ENCODE assay signal across 23 cellular contexts in genomic region chr3:105187340-105187739, GRCh38.
A peak's percentile ranks its signal among the peaks of the same experiment; 100 is the strongest.
DNase-seq lines count a peak whose midpoint lies in the region; ATAC-seq, FAIRE-seq and TF ChIP-seq lines count a peak whose summit lies in the region.
"Had no signal": no experiment of that assay in that cellular context is flagged by ENCODE, and none has a peak within 500 bp of the region (broad histone marks: within the 10 kb centered on the region; RNA-seq: fewer than 3 reads in every experiment).

No MANE protein-coding gene starts in this region.

- CTCF ChIA-PET in IMR-90 (lab: Yijun Ruan, JAX) = no interaction called here
- CTCF ChIA-PET in GM12878 (lab: Yijun Ruan, JAX) = no interaction called here

- no peak overlapping the region for H3K27ac ChIP-seq in IMR-90 (ENCODE audit: insufficient read depth, low read length)
- no peak overlapping the region for H3K27ac ChIP-seq in GM12878 (ENCODE audit: control insufficient read depth, insufficient read depth)
- H3K27ac ChIP-seq: SK-N-MC had no signal

- H4K91ac ChIP-seq in IMR-90 (ENCODE audit: insufficient read depth, low read depth, low read length) = no peak overlapping the region

- H2AK9ac ChIP-seq in IMR-90 (replicated peaks; ENCODE audit: low read depth, low read length, poor library complexity) = no peak overlapping the region

- H3K4me2 ChIP-seq in IMR-90 (ENCODE audit: low read depth, low read length) (no peak overlapping the region), GM12878 (ENCODE audit: control insufficient read depth, insufficient read depth) (no peak overlapping the region)
- H3K4me2 ChIP-seq: GM23338 had no signal

- no peak overlapping the region for H3K56ac ChIP-seq in IMR-90 (ENCODE audit: extremely low read depth, insufficient read depth, low read length)

- no peak for TF ChIP-seq CTCF in IMR-90 (conservative IDR thresholded peaks at IDR 0.05; ENCODE audit: low read depth, low read length)
- no peak for TF ChIP-seq CTCF in GM12878 (IDR thresholded peaks at IDR 0.05 in 2 of 3, conservative IDR thresholded peaks at IDR 0.05 in 1 of 3; ENCODE audit: control insufficient read depth in 2 of 3, extremely low read depth in 1 of 3, insufficient read depth in 1 of 3, low read depth in 3 of 3, low read length in 3 of 3)
- no peak for TF ChIP-seq CTCF in lower leg skin (IDR thresholded peaks at IDR 0.05)

- no TSS peak for BruUV-seq in IMR-90 (replicated peaks; lab: Mats Ljungman, UMichigan)
- no TSS peak for BruUV-seq in GM12878 (replicated peaks; lab: Mats Ljungman, UMichigan)

- H3K9me3 ChIP-seq in IMR-90 (ENCODE audit: control insufficient read depth, insufficient read depth, low read length) (no peaks in the 10 kb centered on the region), GM12878 (replicated peaks; ENCODE audit: control insufficient read depth, insufficient read depth, low read length) (no peaks in the 10 kb centered on the region)

- H2BK20ac ChIP-seq in IMR-90 (ENCODE audit: low read depth, low read length) = no peak overlapping the region

- no peak for TF ChIP-seq POLR2A in IMR-90 (IDR thresholded peaks at IDR 0.05; ENCODE audit: low read depth, low read length)
- TF ChIP-seq POLR2A in GM12878 (IDR thresholded peaks at IDR 0.05; ENCODE audit: low read depth, low read length) = no peak
- TF ChIP-seq POLR2A in lower leg skin (IDR thresholded peaks at IDR 0.05) = no peak

- H3K79me2 ChIP-seq in GM12878 (ENCODE audit: control insufficient read depth, insufficient read depth, low read length) = no peaks in the 10 kb centered on the region

- TF ChIP-seq RAD21 in IMR-90 (IDR thresholded peaks at IDR 0.05; ENCODE audit: low read length) (no peak), GM12878 (IDR thresholded peaks at IDR 0.05; ENCODE audit: insufficient read depth, low read depth, low read length) (no peak)

- no peak for TF ChIP-seq EP300 in GM12878 (IDR thresholded peaks at IDR 0.05; ENCODE audit: borderline replicate concordance in 1 of 2, control insufficient read depth in 1 of 2, low read depth in 2 of 2, low read length in 2 of 2)

- no peak overlapping the region for H3K4ac ChIP-seq in IMR-90 (ENCODE audit: low read depth, low read length)

- DNase-seq in EL (peak; percentile 33), IMR-90 (peak; percentile 28), GM12878 (ENCODE audit: low read depth, low spot score) (no peak), iris pigment epithelial cell (ENCODE audit: low read depth) (peak; percentile 42), lower leg skin (ENCODE audit: low spot score in 2 of 2) (no peak), GM19239 (ENCODE audit: insufficient read length, low spot score) (no peak), midbrain (lab: John Stamatoyannopoulos, UW) (no peak)
- DNase-seq: Calu3; DND-41; H9; HFFc6; Karpas-422; MM.1S; NCI-H2029; NCI-H446; NCI-H524 treated with DMSO at 0.1 percent for 48 hours; NCI-H82; NK-92 treated with Interleukin-12 subunit alpha and Interleukin-12 subunit beta, amount 100 ng/mL, for 24 hours; SIG-M5 had no signal

- no peaks in the 10 kb centered on the region for H3K9me1 ChIP-seq in IMR-90 (ENCODE audit: insufficient read depth, low read length)

- no peak overlapping the region for H2AK5ac ChIP-seq in IMR-90 (ENCODE audit: low read depth, low read length)

- no peaks in the 10 kb centered on the region for H4K20me1 ChIP-seq in IMR-90 (ENCODE audit: insufficient read depth, low read length)
- no peaks in the 10 kb centered on the region for H4K20me1 ChIP-seq in GM12878 (ENCODE audit: control insufficient read depth, insufficient read depth)

- peak; percentile 41 for FAIRE-seq in GM12878 (lab: Jason Lieb, UNC)
- FAIRE-seq in GM19239 (lab: Jason Lieb, UNC) = no peak
- FAIRE-seq: G401.6 had no signal

- H3K27me3 ChIP-seq in IMR-90 (ENCODE audit: control insufficient read depth, insufficient read depth, low read length) = no peaks in the 10 kb centered on the region
- no peaks in the 10 kb centered on the region for H3K27me3 ChIP-seq in GM12878 (replicated peaks in 1 of 2; ENCODE audit: control insufficient read depth in 2 of 2, insufficient read depth in 2 of 2, low read length in 1 of 2)

- H4K8ac ChIP-seq in IMR-90 (ENCODE audit: low read depth in 2 of 2, low read length in 2 of 2) = no peak overlapping the region

- no peak for ATAC-seq in IMR-90 (ENCODE audit: low read depth)
- ATAC-seq in GM12878 = no peak
- ATAC-seq: GM23338, Panc1 had no signal

- no peak overlapping the region for H4K5ac ChIP-seq in IMR-90 (ENCODE audit: low read depth, low read length)

- RAD21 ChIA-PET in GM12878 (lab: Charles Lee; ENCODE audit: unreplicated experiment) = no interaction called here

- intact Hi-C loops in IMR-90 (cut with micrococcal nuclease) (no loop called here), GM12878 (cut with micrococcal nuclease; ENCODE audit: unreplicated experiment) (no loop called here), lower leg skin (cut with DNase I; ENCODE audit: low total_unique reads) (no loop called here)

- dilution Hi-C loops in IMR-90 (cut with HindIII; ENCODE audit: low sequenced_read_pairs, unreplicated experiment) = no loop called here

- POLR2A ChIA-PET in IMR-90 (lab: Charles Lee; ENCODE audit: unreplicated experiment) (no interaction called here), GM12878 (lab: Charles Lee) (no interaction called here)

- no peak overlapping the region for H3K9ac ChIP-seq in IMR-90 (ENCODE audit: low read depth, low read length)
- H3K9ac ChIP-seq in GM12878 (ENCODE audit: control insufficient read depth, insufficient read depth, low read length) = no peak overlapping the region

- H2AFZ ChIP-seq in IMR-90 (replicated peaks; ENCODE audit: low read length, poor library complexity) (no peak overlapping the region), GM12878 (ENCODE audit: control insufficient read depth, low read depth, low read length) (no peak overlapping the region)
- H2AFZ ChIP-seq: GM23338 had no signal

- no peak overlapping the region for H2BK120ac ChIP-seq in IMR-90 (ENCODE audit: low read depth, low read length)

- H3K23ac ChIP-seq in IMR-90 (ENCODE audit: low read depth, low read length) = no peak overlapping the region

- H3K4me1 ChIP-seq in IMR-90 (ENCODE audit: control insufficient read depth, insufficient read depth, low read length) (no peaks in the 10 kb centered on the region), GM12878 (ENCODE audit: control insufficient read depth, insufficient read depth, low read length) (no peaks in the 10 kb centered on the region)

- WGBS in IMR-90 (ENCODE audit: extremely low coverage in 2 of 2, insufficient read length in 1 of 2), 2 experiments = no CpG with 5 or more reads among the region's 1 CpG
- 0% methylated on average over 1 of the region's 1 CpG for WGBS in GM12878 (ENCODE audit: insufficient coverage, insufficient replicate concordance, low lambda C conversion rate, missing lambda C conversion rate)
- 93 to 94% methylated on average over 1 of the region's 1 CpG for WGBS in lower leg skin, 2 donors

- in situ Hi-C loops in IMR-90 (cut with MboI; ENCODE audit: low sequenced_read_pairs) (no loop called here), GM12878 (cut with MboI) (no loop called here)

- SMC1A ChIA-PET in GM12878 (lab: Charles Lee; ENCODE audit: uncharacterized antibody, unreplicated experiment) = no interaction called here

- H3K14ac ChIP-seq in IMR-90 (replicated peaks; ENCODE audit: low read depth, low read length) = no peak overlapping the region

- H2BK5ac ChIP-seq in IMR-90 (ENCODE audit: low read depth, low read length, poor library complexity, severe bottlenecking) = no peak overlapping the region

- no peaks in the 10 kb centered on the region for H3K79me1 ChIP-seq in IMR-90 (ENCODE audit: low read depth in 1 of 2, low read length in 2 of 2)

- H3K36me3 ChIP-seq in IMR-90 (ENCODE audit: control insufficient read depth, insufficient read depth, low read length) (no peaks in the 10 kb centered on the region), GM12878 (ENCODE audit: control insufficient read depth in 2 of 2, insufficient read depth in 2 of 2, low read length in 1 of 2) (no peaks in the 10 kb centered on the region)

- no peak overlapping the region for H3K4me3 ChIP-seq in IMR-90 (ENCODE audit: insufficient read depth, low read depth, low read length)
- H3K4me3 ChIP-seq in GM12878 = no peak overlapping the region
- H3K4me3 ChIP-seq in lower leg skin (ENCODE audit: low read depth, poor library complexity, severe bottlenecking) = no peak overlapping the region
- H3K4me3 ChIP-seq: GM23338, SK-N-MC had no signal

- no peak overlapping the region for H3K18ac ChIP-seq in IMR-90 (ENCODE audit: low read depth, low read length)

- no peak overlapping the region for H2BK15ac ChIP-seq in IMR-90 (ENCODE audit: low read depth, low read length)

TF ChIP-seq in IMR-90, 13 proteins besides CTCF, POLR2A, EP300 and RAD21 (continues in another document):
- TF ChIP-seq USF2 (IDR thresholded peaks at IDR 0.05; ENCODE audit: low read depth, low read length) (no peak), BHLHE40 (IDR thresholded peaks at IDR 0.05; ENCODE audit: low read depth, low read length) (no peak), MXI1 (IDR thresholded peaks at IDR 0.05; ENCODE audit: borderline replicate concordance, low read depth, low read length) (no peak), CEBPB (IDR thresholded peaks at IDR 0.05; ENCODE audit: low read depth, low read length) (no peak), FOS (IDR thresholded peaks at IDR 0.05; ENCODE audit: low read depth, low read length) (no peak), CHD1 (IDR thresholded peaks at IDR 0.05; ENCODE audit: low read depth, low read length) (no peak)

TF ChIP-seq in GM12878, 131 proteins besides CTCF, POLR2A, EP300 and RAD21:
- TF ChIP-seq RCOR1 (conservative IDR thresholded peaks at IDR 0.05; ENCODE audit: low read depth, low read length) = no peak
- no peak for TF ChIP-seq IRF4 (IDR thresholded peaks at IDR 0.05; ENCODE audit: low read depth, low read length)
- TF ChIP-seq CHD4 (IDR thresholded peaks at IDR 0.05) = no peak
- no peak for TF ChIP-seq DPF2 (IDR thresholded peaks at IDR 0.05)
- no peak for TF ChIP-seq SMAD1 (IDR thresholded peaks at IDR 0.05; ENCODE audit: low read depth, partially characterized antibody)
- no peak for TF ChIP-seq MEF2B (IDR thresholded peaks at IDR 0.05; ENCODE audit: partially characterized antibody, poor library complexity, severe bottlenecking)
- no peak for TF ChIP-seq RELB (IDR thresholded peaks at IDR 0.05; ENCODE audit: low read depth)

Comparison
In these comparisons a context has a peak if more than half of its experiments do, and no peak if none do; other contexts are left out.
1. DNase-seq: peak in EL (single experiment), IMR-90 (single experiment) and iris pigment epithelial cell (single experiment); none in GM12878 (single experiment), lower leg skin (0 of 2), GM19239 (single experiment) and midbrain (single experiment).